ENCODE assay signal across 8 cellular contexts in genomic region chr2:45909677-45910191, GRCh38.
A peak's percentile ranks its signal among the peaks of the same experiment; 100 is the strongest.
DNase-seq lines count a peak whose midpoint lies in the region; ATAC-seq and TF ChIP-seq lines count a peak whose summit lies in the region.

No MANE protein-coding gene starts in this region.

- no peaks in the 10 kb centered on the region for H3K9me3 ChIP-seq in lower lobe of right lung
- no peaks in the 10 kb centered on the region for H3K9me3 ChIP-seq in CD8-positive, alpha-beta T cell (ENCODE audit: low read length)

- no peaks in the 10 kb centered on the region for H3K36me3 Mint-ChIP-seq in CD8-positive, alpha-beta T cell

- no peaks in the 10 kb centered on the region for H3K9me3 Mint-ChIP-seq in CD8-positive, alpha-beta T cell

- no peak overlapping the region for H3K4me3 ChIP-seq in lower lobe of right lung
- H3K4me3 ChIP-seq in CD8-positive, alpha-beta T cell (ENCODE audit: low read depth, low read length), result no peak overlapping the region

- CTCF ChIA-PET in CD8-positive, alpha-beta T cell (lab: Charles Lee), result no interaction called here

- H3K27ac Mint-ChIP-seq in CD8-positive, alpha-beta T cell, result no peak overlapping the region

- peak; percentile 47 for DNase-seq in NCI-H2196 (lab: John Stamatoyannopoulos, UW; ENCODE audit: unreplicated experiment)
- DNase-seq in lower lobe of right lung, result peak; percentile 75
- no peak for DNase-seq in activated CD4-positive, CD25-positive, alpha-beta regulatory T cell treated with anti-CD3 and anti-CD28 coated beads, Interleukin-2, amount 50 U/mL, for 72 hours
- DNase-seq in OCI-M2 (lab: John Stamatoyannopoulos, UW; ENCODE audit: unreplicated experiment), result no peak
- DNase-seq in HCEC 1CT, result no peak
- no peak for DNase-seq in CD8-positive, alpha-beta T cell

- ATAC-seq in GM18858 (IDR thresholded peaks at IDR 0.05; ENCODE audit: unreplicated experiment) (peak; percentile 75), HG02678 (IDR thresholded peaks at IDR 0.05; ENCODE audit: unreplicated experiment) (peak; percentile 70), lower lobe of right lung (peak; percentile 88 to 90)
- no peak for ATAC-seq in CD8-positive, alpha-beta T cell

- H3K4me1 Mint-ChIP-seq in CD8-positive, alpha-beta T cell (ENCODE audit: low read depth), result no peaks in the 10 kb centered on the region

- no peak for TF ChIP-seq CTCF in lower lobe of right lung (IDR thresholded peaks at IDR 0.05)
- no peak for TF ChIP-seq CTCF in CD8-positive, alpha-beta T cell (IDR thresholded peaks at IDR 0.05)

- H3K27me3 Mint-ChIP-seq in CD8-positive, alpha-beta T cell (ENCODE audit: low read depth), result no peaks in the 10 kb centered on the region

- no peaks in the 10 kb centered on the region for H3K27me3 ChIP-seq in lower lobe of right lung (ENCODE audit: low read depth)
- H3K27me3 ChIP-seq in CD8-positive, alpha-beta T cell (ENCODE audit: insufficient read depth, low read length), result no peaks in the 10 kb centered on the region

- intact Hi-C loops in lower lobe of right lung (cut with DNase I), result no loop called here
- intact Hi-C loops in CD8-positive, alpha-beta T cell (cut with DNase I, micrococcal nuclease), result no loop called here

- peaks cover 19% of the 10 kb centered on the region for H3K4me1 ChIP-seq in lower lobe of right lung
- H3K4me1 ChIP-seq in CD8-positive, alpha-beta T cell (ENCODE audit: insufficient read depth, low read length), result no peaks in the 10 kb centered on the region

- POLR2A ChIA-PET in CD8-positive, alpha-beta T cell (lab: Charles Lee), result no interaction called here

- peak overlapping the region; percentile 49 for H3K27ac ChIP-seq in lower lobe of right lung
- H3K27ac ChIP-seq in CD8-positive, alpha-beta T cell (ENCODE audit: low read depth, low read length), result no peak overlapping the region

- no peak overlapping the region for H3K4me3 Mint-ChIP-seq in CD8-positive, alpha-beta T cell

- H3K36me3 ChIP-seq in lower lobe of right lung, result no peaks in the 10 kb centered on the region
- no peaks in the 10 kb centered on the region for H3K36me3 ChIP-seq in CD8-positive, alpha-beta T cell (ENCODE audit: insufficient read depth, low read length)

Comparison
In these comparisons a context has a peak if more than half of its experiments do, and no peak if none do; other contexts are left out.
1. DNase-seq: peak in NCI-H2196 (single experiment) and lower lobe of right lung (single experiment); none in activated CD4-positive, CD25-positive, alpha-beta regulatory T cell treated with anti-CD3 and anti-CD28 coated beads, Interleukin-2, amount 50 U/mL, for 72 hours (single experiment), OCI-M2 (single experiment), HCEC 1CT (single experiment) and CD8-positive, alpha-beta T cell (0 of 7).